ENCODE assay signal across 8 cellular contexts in genomic region chr3:71681224-71681668, GRCh38. TPM values are rescaled to one million over a fixed set of nuclear protein-coding genes. Genes with fewer than 3 reads are reported as not detected.
A peak's percentile ranks its signal among the peaks of the same experiment; 100 is the strongest.
DNase-seq lines count a peak whose midpoint lies in the region; ATAC-seq, FAIRE-seq and TF ChIP-seq lines count a peak whose summit lies in the region.

No MANE protein-coding gene starts in this region.

- H3K36me3 ChIP-seq in muscle layer of duodenum (ENCODE audit: control insufficient read depth in 1 of 2, insufficient read depth in 2 of 2, low read length in 2 of 2) = no peaks in the 10 kb centered on the region
- no peaks in the 10 kb centered on the region for H3K36me3 ChIP-seq in thyroid gland

- FAIRE-seq in G401.6 (lab: Jason Lieb, UNC) = peak; percentile 80

- ATAC-seq in GM21528 (IDR thresholded peaks at IDR 0.05; ENCODE audit: low FRiP score, unreplicated experiment) = no peak

- H3K9me3 ChIP-seq in muscle layer of duodenum (ENCODE audit: control insufficient read depth in 1 of 2, low read length in 2 of 2) (no peaks in the 10 kb centered on the region), thyroid gland (no peaks in the 10 kb centered on the region)

- H3K4me1 ChIP-seq in muscle layer of duodenum (ENCODE audit: control insufficient read depth in 1 of 2, insufficient read depth in 2 of 2, low read length in 2 of 2) (peaks cover 0 to 31% of the 10 kb centered on the region in 2 donors), thyroid gland (peaks cover 20 to 35% of the 10 kb centered on the region in 2 donors)

- peak; percentile 69 for TF ChIP-seq CTCF in WI38 (IDR thresholded peaks at IDR 0.05; ENCODE audit: low read depth, low read length)
- peak; percentile 50 to 83 (median 70) for TF ChIP-seq CTCF in thyroid gland (IDR thresholded peaks at IDR 0.05)

- H3K4me3 ChIP-seq in WI38 (ENCODE audit: low read depth, low read length) (peak overlapping the region; percentile 25), muscle layer of duodenum (ENCODE audit: low read depth in 1 of 2, low read length in 2 of 2) (no peak overlapping the region), thyroid gland (replicated peaks in 1 of 3) (no peak overlapping the region)

- H3K27me3 ChIP-seq in muscle layer of duodenum (ENCODE audit: low read depth, low read length) = no peaks in the 10 kb centered on the region
- H3K27me3 ChIP-seq in thyroid gland = no peaks in the 10 kb centered on the region

- TF ChIP-seq POLR2A in erythroblast (IDR thresholded peaks at IDR 0.05; ENCODE audit: low read length) (no peak), thyroid gland (IDR thresholded peaks at IDR 0.05) (no peak)

- intact Hi-C loops in thyroid gland (cut with DNase I) = no loop called here

- DNase-seq in HK-2 (ENCODE audit: unreplicated experiment) (peak; percentile 42), erythroblast (lab: John Stamatoyannopoulos, UW) (peak; percentile 38 to 57), thyroid gland (peak; percentile 71 to 79), GOT3 (lab: John Stamatoyannopoulos, UW) (no peak)

- peak overlapping the region; percentile 33 for H3K27ac ChIP-seq in muscle layer of duodenum (ENCODE audit: low read length)
- H3K27ac ChIP-seq in thyroid gland = peak overlapping the region in 2 of 3 donors; percentile 51 to 66

- 20 to 23% methylated on average over 7 of the region's 7 CpGs for WGBS in thyroid gland, 2 donors

RNA-seq across cellular contexts. Expression of gene EIF4E3, which starts 44.0 kb away (rescaled TPM):
- total RNA-seq in thyroid gland = 10 to 100 TPM; 18.4 to 26.6 (median 26.0) TPM
